ENCODE assay signal across 19 cellular contexts in genomic region chr2:10523406-10524189, GRCh38.
DNase-seq lines count a peak whose midpoint lies in the region; ATAC-seq and TF ChIP-seq lines count a peak whose summit lies in the region.
"Had no signal": no experiment of that assay in that cellular context is flagged by ENCODE, and none has a peak within 500 bp of the region (broad histone marks: within the 10 kb centered on the region; RNA-seq: fewer than 3 reads in every experiment).

No MANE protein-coding gene starts in this region.

- no peak for TF ChIP-seq CTCF in coronary artery (IDR thresholded peaks at IDR 0.05)
- no peak for TF ChIP-seq CTCF in neural progenitor cell (IDR thresholded peaks at IDR 0.05)

- CTCF ChIA-PET in activated CD8-positive, alpha-beta memory T cell treated with anti-CD3 and anti-CD28 coated beads, Interleukin-2, amount 10 ng/mL, durations not matched to agents 7 days and 5 days (lab: Charles Lee): no interaction called here

- no peaks in the 10 kb centered on the region for H3K36me3 ChIP-seq in CD4-positive, CD25-positive, alpha-beta regulatory T cell (ENCODE audit: control insufficient read depth, insufficient read depth, low read length)
- H3K36me3 ChIP-seq in neural progenitor cell: no peaks in the 10 kb centered on the region
- H3K36me3 ChIP-seq: BE2C had no signal

- H3K27me3 ChIP-seq in CD4-positive, CD25-positive, alpha-beta regulatory T cell (ENCODE audit: control insufficient read depth, insufficient read depth, low read length): no peaks in the 10 kb centered on the region
- H3K27me3 ChIP-seq in neural progenitor cell: no peaks in the 10 kb centered on the region
- H3K27me3 ChIP-seq: BE2C had no signal

- no peaks in the 10 kb centered on the region for H3K36me3 Mint-ChIP-seq in activated CD8-positive, alpha-beta memory T cell treated with anti-CD3 and anti-CD28 coated beads, Interleukin-2, amount 10 ng/mL, durations not matched to agents 7 days and 5 days
- H3K36me3 Mint-ChIP-seq in CD4-positive, CD25-positive, alpha-beta regulatory T cell: no peaks in the 10 kb centered on the region
- H3K36me3 Mint-ChIP-seq in neural progenitor cell: no peaks in the 10 kb centered on the region
- H3K36me3 Mint-ChIP-seq: CD4-positive, alpha-beta memory T cell had no signal

- no peak overlapping the region for H3K4me2 ChIP-seq in neural progenitor cell

- no peak overlapping the region for H3K27ac Mint-ChIP-seq in activated CD8-positive, alpha-beta memory T cell treated with anti-CD3 and anti-CD28 coated beads, Interleukin-2, amount 10 ng/mL, durations not matched to agents 7 days and 5 days
- H3K27ac Mint-ChIP-seq in CD4-positive, CD25-positive, alpha-beta regulatory T cell: peak overlapping the region in 2 of 3 donors; percentile 41 to 51
- H3K27ac Mint-ChIP-seq in neural progenitor cell: peak overlapping the region; percentile 85

- no peaks in the 10 kb centered on the region for H3K27me3 Mint-ChIP-seq in activated CD8-positive, alpha-beta memory T cell treated with anti-CD3 and anti-CD28 coated beads, Interleukin-2, amount 10 ng/mL, durations not matched to agents 7 days and 5 days
- no peaks in the 10 kb centered on the region for H3K27me3 Mint-ChIP-seq in CD4-positive, CD25-positive, alpha-beta regulatory T cell
- H3K27me3 Mint-ChIP-seq in neural progenitor cell (ENCODE audit: insufficient read depth, low read depth): peaks cover 1% of the 10 kb centered on the region
- H3K27me3 Mint-ChIP-seq: CD4-positive, alpha-beta memory T cell had no signal

- H3K4me3 Mint-ChIP-seq in activated CD8-positive, alpha-beta memory T cell treated with anti-CD3 and anti-CD28 coated beads, Interleukin-2, amount 10 ng/mL, durations not matched to agents 7 days and 5 days: no peak overlapping the region
- no peak overlapping the region for H3K4me3 Mint-ChIP-seq in CD4-positive, CD25-positive, alpha-beta regulatory T cell
- H3K4me3 Mint-ChIP-seq in neural progenitor cell: no peak overlapping the region
- H3K4me3 Mint-ChIP-seq: CD4-positive, alpha-beta memory T cell had no signal

- H3K4me3 ChIP-seq in CD4-positive, CD25-positive, alpha-beta regulatory T cell (ENCODE audit: low read depth, low read length): no peak overlapping the region
- H3K4me3 ChIP-seq in coronary artery (no peak overlapping the region), neural progenitor cell (no peak overlapping the region)

- no peaks in the 10 kb centered on the region for H3K4me1 ChIP-seq in CD4-positive, CD25-positive, alpha-beta regulatory T cell (ENCODE audit: control insufficient read depth, insufficient read depth, low read length, poor library complexity, severe bottlenecking)
- no peaks in the 10 kb centered on the region for H3K4me1 ChIP-seq in neural progenitor cell
- H3K4me1 ChIP-seq: BE2C had no signal

- no peaks in the 10 kb centered on the region for H3K9me3 ChIP-seq in CD4-positive, CD25-positive, alpha-beta regulatory T cell (ENCODE audit: control insufficient read depth in 2 of 2, low read length in 2 of 2)
- no peaks in the 10 kb centered on the region for H3K9me3 ChIP-seq in neural progenitor cell (ENCODE audit: low read depth)
- H3K9me3 ChIP-seq: BE2C had no signal

- no peak overlapping the region for H3K27ac ChIP-seq in CD4-positive, CD25-positive, alpha-beta regulatory T cell (ENCODE audit: insufficient read depth, low read length, poor library complexity, severe bottlenecking)
- H3K27ac ChIP-seq in coronary artery (no peak overlapping the region), neural progenitor cell (no peak overlapping the region)

- H3K4me1 Mint-ChIP-seq in activated CD8-positive, alpha-beta memory T cell treated with anti-CD3 and anti-CD28 coated beads, Interleukin-2, amount 10 ng/mL, durations not matched to agents 7 days and 5 days: no peaks in the 10 kb centered on the region
- no peaks in the 10 kb centered on the region for H3K4me1 Mint-ChIP-seq in CD4-positive, CD25-positive, alpha-beta regulatory T cell
- peaks cover 4% of the 10 kb centered on the region for H3K4me1 Mint-ChIP-seq in neural progenitor cell
- H3K4me1 Mint-ChIP-seq: CD4-positive, alpha-beta memory T cell had no signal

- H2AFZ ChIP-seq in neural progenitor cell (replicated peaks): no peak overlapping the region

- H3K79me2 ChIP-seq in neural progenitor cell (ENCODE audit: low read depth): no peaks in the 10 kb centered on the region

- no peak for ATAC-seq in activated CD8-positive, alpha-beta memory T cell treated with anti-CD3 and anti-CD28 coated beads, Interleukin-2, amount 10 ng/mL, durations not matched to agents 7 days and 5 days
- no peak for ATAC-seq in CD4-positive, CD25-positive, alpha-beta regulatory T cell (ENCODE audit: low read depth in 2 of 2)
- ATAC-seq in GM18858 (IDR thresholded peaks at IDR 0.05; ENCODE audit: unreplicated experiment): no peak

- H4K20me1 ChIP-seq in neural progenitor cell (ENCODE audit: low read depth): no peaks in the 10 kb centered on the region

- H3K9me3 Mint-ChIP-seq in activated CD8-positive, alpha-beta memory T cell treated with anti-CD3 and anti-CD28 coated beads, Interleukin-2, amount 10 ng/mL, durations not matched to agents 7 days and 5 days (ENCODE audit: low read depth): no peaks in the 10 kb centered on the region
- H3K9me3 Mint-ChIP-seq in CD4-positive, CD25-positive, alpha-beta regulatory T cell: no peaks in the 10 kb centered on the region
- no peaks in the 10 kb centered on the region for H3K9me3 Mint-ChIP-seq in neural progenitor cell
- H3K9me3 Mint-ChIP-seq: CD4-positive, alpha-beta memory T cell had no signal

- H3K9ac ChIP-seq in neural progenitor cell: no peak overlapping the region

- peak; percentile 42 for DNase-seq in activated CD8-positive, alpha-beta memory T cell treated with anti-CD3 and anti-CD28 coated beads, Interleukin-2, amount 50 U/mL, for 48 hours
- no peak for DNase-seq in activated CD8-positive, alpha-beta memory T cell treated with anti-CD3 and anti-CD28 coated beads, Interleukin-2, amount 10 ng/mL, durations not matched to agents 7 days and 5 days
- no peak for DNase-seq in CD4-positive, CD25-positive, alpha-beta regulatory T cell
- DNase-seq in coronary artery (ENCODE audit: low spot score) (peak; percentile 64), neural progenitor cell (ENCODE audit: low spot score) (no peak), NCI-H1436 (lab: John Stamatoyannopoulos, UW) (no peak), iPS-NIHi7 (ENCODE audit: extremely low spot score) (no peak)
- DNase-seq: 8988T; BE2C; CD4-positive, alpha-beta memory T cell; DMS79; KG1; NCI-H1417 treated with DMSO at 0.1 percent for 48 hours; NCI-H2029; NCI-H2171; NCI-H446; NCI-H69; SIG-M5 had no signal

- H3F3A ChIP-seq in neural progenitor cell (ENCODE audit: low read depth): no peaks in the 10 kb centered on the region

Comparison
In these comparisons a context has a peak if more than half of its experiments do, and no peak if none do; other contexts are left out.
1. DNase-seq: peak in activated CD8-positive, alpha-beta memory T cell treated with anti-CD3 and anti-CD28 coated beads, Interleukin-2, amount 50 U/mL, for 48 hours (single experiment) and coronary artery (single experiment); none in activated CD8-positive, alpha-beta memory T cell treated with anti-CD3 and anti-CD28 coated beads, Interleukin-2, amount 10 ng/mL, durations not matched to agents 7 days and 5 days (single experiment), CD4-positive, CD25-positive, alpha-beta regulatory T cell (0 of 3), neural progenitor cell (single experiment), NCI-H1436 (single experiment) and iPS-NIHi7 (single experiment).